ENCODE assay signal across 8 cellular contexts in genomic region chr3:32432711-32433530, GRCh38. TPM values are rescaled to one million over a fixed set of nuclear protein-coding genes. Genes with fewer than 3 reads are reported as not detected.
DNase-seq lines count a peak whose midpoint lies in the region; ATAC-seq and TF ChIP-seq lines count a peak whose summit lies in the region.

No MANE protein-coding gene starts in this region.

- no peaks in the 10 kb centered on the region for H4K20me1 ChIP-seq in HCT116 (ENCODE audit: insufficient read depth)
- no peaks in the 10 kb centered on the region for H4K20me1 ChIP-seq in OCI-LY3 (ENCODE audit: insufficient read depth, low read length)

- no peak for ATAC-seq in HCT116
- no peak for ATAC-seq in GM18505 (IDR thresholded peaks at IDR 0.05; ENCODE audit: unreplicated experiment)

- CTCF ChIA-PET in HCT116 (lab: Charles Lee) = no interaction called here

- H3K9ac ChIP-seq in HCT116 (ENCODE audit: low read length) = no peak overlapping the region
- peak overlapping the region; percentile 56 for H3K9ac ChIP-seq in OCI-LY3 (ENCODE audit: low read length)

- RAD21 ChIA-PET in HCT116 (lab: Charles Lee; ENCODE audit: low non-redundant PET in 1 of 2, low total read pairs in 2 of 2, uncharacterized antibody in 2 of 2, unreplicated experiment in 2 of 2) = no interaction called here

- no peak for TF ChIP-seq POLR2A in HCT116 (IDR thresholded peaks at IDR 0.05; ENCODE audit: borderline replicate concordance, extremely low read depth, insufficient read depth, insufficient read length)
- no peak for TF ChIP-seq POLR2A in GM18505 (IDR thresholded peaks at IDR 0.05; ENCODE audit: borderline replicate concordance, extremely low read depth, insufficient read depth, insufficient read length)

- intact Hi-C loops in HCT116 (cut with micrococcal nuclease) = no loop called here

- H3K27me3 ChIP-seq in HCT116 (ENCODE audit: insufficient read depth, low read length) (no peaks in the 10 kb centered on the region), OCI-LY3 (ENCODE audit: low read depth, low read length) (peaks cover 10% of the 10 kb centered on the region), MG63 (no peaks in the 10 kb centered on the region)

- H3K9me2 ChIP-seq in HCT116 (ENCODE audit: insufficient read depth) = no peaks in the 10 kb centered on the region

- no TSS peak for BruUV-seq in HCT116 (replicated peaks; lab: Mats Ljungman, UMichigan)

- DNase-seq in GM13977 (ENCODE audit: low spot score) = peak; percentile 43
- no peak for DNase-seq in HCT116 (ENCODE audit: low read depth, low spot score)
- DNase-seq in myocyte (ENCODE audit: low read depth) = peak; percentile 88
- DNase-seq in MG63 = no peak
- DNase-seq in SW 1271 (lab: John Stamatoyannopoulos, UW) = no peak
- DNase-seq in NCI-H526 treated with DMSO at 0.1 percent for 48 hours (lab: John Stamatoyannopoulos, UW) = no peak

- no peak overlapping the region for H3K27ac ChIP-seq in HCT116 (ENCODE audit: low read depth, low read length)
- H3K27ac ChIP-seq in OCI-LY3 (ENCODE audit: low read length) = peak overlapping the region; percentile 81

- H3K36me3 ChIP-seq in HCT116 (ENCODE audit: control insufficient read depth in 1 of 2, insufficient read depth in 2 of 2, low read length in 2 of 2) (no peaks in the 10 kb centered on the region; a peak in 1 of 4 replicates), OCI-LY3 (replicated peaks; ENCODE audit: low read depth, low read length) (no peaks in the 10 kb centered on the region), MG63 (no peaks in the 10 kb centered on the region)

- H3K9me3 ChIP-seq in HCT116 (ENCODE audit: control insufficient read depth in 1 of 2, insufficient read depth in 1 of 2, low read depth in 1 of 2, low read length in 2 of 2) = no peaks in the 10 kb centered on the region
- no peaks in the 10 kb centered on the region for H3K9me3 ChIP-seq in OCI-LY3 (ENCODE audit: insufficient read depth, low read length)
- no peaks in the 10 kb centered on the region for H3K9me3 ChIP-seq in MG63

- TF ChIP-seq CTCF in GM13977 (IDR thresholded peaks at IDR 0.05; ENCODE audit: extremely low read depth, insufficient read depth, missing control alignments) (no peak), HCT116 (IDR thresholded peaks at IDR 0.05 in 2 of 3, conservative IDR thresholded peaks at IDR 0.05 in 1 of 3; ENCODE audit: borderline replicate concordance in 1 of 3, insufficient read depth in 1 of 3, low read depth in 2 of 3, low read length in 2 of 3) (no peak), OCI-LY3 (IDR thresholded peaks at IDR 0.05; ENCODE audit: low read depth, low read length) (no peak)

- POLR2A ChIA-PET in HCT116 (lab: Charles Lee) = no interaction called here

- H3K4me2 ChIP-seq in HCT116 (ENCODE audit: low read length) (0 out of 2 replicates have a peak overlapping the region, but pooled peaks have one; percentile 5), OCI-LY3 (ENCODE audit: low read length) (peak overlapping the region; percentile 92)

- H3K4me1 ChIP-seq in HCT116 (ENCODE audit: control insufficient read depth in 1 of 2, insufficient read depth in 2 of 2, low read length in 2 of 2) = peaks cover 0 to 48% of the 10 kb centered on the region in 2 experiments; a peak in 2 of 4 replicates
- H3K4me1 ChIP-seq in OCI-LY3 (ENCODE audit: low read length) = peaks cover 81% of the 10 kb centered on the region

- no peak overlapping the region for H3K4me3 ChIP-seq in HCT116 (replicated peaks in 1 of 2; ENCODE audit: low read depth in 1 of 2, low read length in 2 of 2)
- H3K4me3 ChIP-seq in OCI-LY3 (ENCODE audit: low read length) = peak overlapping the region; percentile 67
- H3K4me3 ChIP-seq in MG63 = no peak overlapping the region

- no peak for TF ChIP-seq RAD21 in HCT116 (IDR thresholded peaks at IDR 0.05; ENCODE audit: low read depth)

- in situ Hi-C loops in GM13977 (cut with MboI; ENCODE audit: low pct_unique_long_range_greater_than_20kb, low sequenced_read_pairs, unreplicated experiment) = no loop called here

- H3K79me2 ChIP-seq in HCT116 (ENCODE audit: insufficient read depth, low read length) (peaks cover 97% of the 10 kb centered on the region), OCI-LY3 (ENCODE audit: low read length) (peaks cover 36% of the 10 kb centered on the region)

- H2AFZ ChIP-seq in HCT116 (ENCODE audit: low read depth, low read length, poor library complexity, severe bottlenecking) (no peak overlapping the region), OCI-LY3 (ENCODE audit: low read depth, low read length) (peak overlapping the region; percentile 22; the same call in 1 of the 2 replicates)

TF ChIP-seq in HCT116, 20 proteins besides CTCF, POLR2A, EP300 and RAD21:
- TF ChIP-seq SIN3A (IDR thresholded peaks at IDR 0.05; ENCODE audit: low read depth) (no peak), FOSL1 (IDR thresholded peaks at IDR 0.05; ENCODE audit: low read depth) (no peak), EZH2phosphoT487 (IDR thresholded peaks at IDR 0.05; ENCODE audit: borderline replicate concordance) (no peak)
TF ChIP-seq in HCT116: peak in this region for 0.

RNA-seq across cellular contexts. Expression of gene CMTM7, which starts 41.3 kb away (rescaled TPM):
- total RNA-seq in HCT116 (2021; ENCODE audit: unreplicated experiment) (62.6 TPM), myocyte (10.2 and 15.2 TPM in 2 replicates)
- polyA plus RNA-seq in HCT116 (2012) = 86.2 and 89.9 TPM in 2 replicates
- polyA plus RNA-seq in myocyte (2012) = 6.1 TPM
- 1.7 TPM in 1 of 2 replicates, not detected in the other for total RNA-seq in MG63 (2014; rRNA removed; shearing (Covaris generic); ENCODE audit: low replicate concordance)

Comparison
In these comparisons a context has a peak if more than half of its experiments do, and no peak if none do; other contexts are left out.
1. DNase-seq: peak in GM13977 (single experiment) and myocyte (single experiment); none in HCT116 (single experiment), MG63 (single experiment), SW 1271 (0 of 2) and NCI-H526 treated with DMSO at 0.1 percent for 48 hours (single experiment).